In genomic region chr2:106758885-106759559, GRCh38 we compare ENCODE assay signal across 22 cellular contexts.
"Had no signal": no experiment of that assay in that cellular context is flagged by ENCODE, and none has a peak within 500 bp of the region (broad histone marks: within the 10 kb centered on the region; RNA-seq: fewer than 3 reads in every experiment).

No MANE protein-coding gene starts in this region.

- H3K27ac Mint-ChIP-seq: activated CD4-positive, alpha-beta memory T cell treated with anti-CD3 and anti-CD28 coated beads, Interleukin-2, amount 10 ng/mL, durations not matched to agents 7 days and 5 days; activated CD8-positive, alpha-beta memory T cell treated with anti-CD3 and anti-CD28 coated beads, Interleukin-2, amount 10 ng/mL, durations not matched to agents 7 days and 5 days; activated naive CD8-positive, alpha-beta T cell treated with anti-CD3 and anti-CD28 coated beads, Interleukin-2, amount 10 ng/mL, durations not matched to agents 7 days and 5 days; mesothelial cell of epicardium; natural killer cell treated with Interleukin-12 subunit alpha and Interleukin-12 subunit beta and Interleukin-15 and Interleukin-18, amount 100 ng/mL, for 72 hours; stimulated activated naive CD8-positive, alpha-beta T cell treated with anti-CD3 and anti-CD28 coated beads, Interleukin-15, amount 100 ng/mL, for 72 hours; T-cell had no signal

- H3K27ac ChIP-seq: brain microvascular endothelial cell, hepatocyte, upper lobe of left lung had no signal

- H3K36me3 Mint-ChIP-seq: activated CD8-positive, alpha-beta memory T cell treated with anti-CD3 and anti-CD28 coated beads, Interleukin-2, amount 10 ng/mL, durations not matched to agents 7 days and 5 days; activated naive CD8-positive, alpha-beta T cell treated with anti-CD3 and anti-CD28 coated beads, Interleukin-2, amount 10 ng/mL, durations not matched to agents 7 days and 5 days; mesothelial cell of epicardium; natural killer cell treated with Interleukin-12 subunit alpha and Interleukin-12 subunit beta and Interleukin-15 and Interleukin-18, amount 100 ng/mL, for 72 hours; T-cell had no signal

- H3K9me3 ChIP-seq: upper lobe of left lung had no signal

- H2AFZ ChIP-seq: hepatocyte had no signal

- H3K4me3 ChIP-seq: hepatocyte, upper lobe of left lung had no signal

- H3K4me1 Mint-ChIP-seq: activated CD4-positive, alpha-beta memory T cell treated with anti-CD3 and anti-CD28 coated beads, Interleukin-2, amount 10 ng/mL, durations not matched to agents 7 days and 5 days; activated CD8-positive, alpha-beta memory T cell treated with anti-CD3 and anti-CD28 coated beads, Interleukin-2, amount 10 ng/mL, durations not matched to agents 7 days and 5 days; activated naive CD8-positive, alpha-beta T cell treated with anti-CD3 and anti-CD28 coated beads, Interleukin-2, amount 10 ng/mL, durations not matched to agents 7 days and 5 days; central memory CD8-positive, alpha-beta T cell; stimulated activated naive CD8-positive, alpha-beta T cell treated with anti-CD3 and anti-CD28 coated beads, Interleukin-15, amount 100 ng/mL, for 72 hours; T-cell had no signal

- H3K27me3 Mint-ChIP-seq: activated CD4-positive, alpha-beta memory T cell treated with anti-CD3 and anti-CD28 coated beads, Interleukin-2, amount 10 ng/mL, durations not matched to agents 7 days and 5 days; activated CD8-positive, alpha-beta memory T cell treated with anti-CD3 and anti-CD28 coated beads, Interleukin-2, amount 10 ng/mL, durations not matched to agents 7 days and 5 days; activated naive CD8-positive, alpha-beta T cell treated with anti-CD3 and anti-CD28 coated beads, Interleukin-2, amount 10 ng/mL, durations not matched to agents 7 days and 5 days; central memory CD8-positive, alpha-beta T cell; natural killer cell treated with Interleukin-12 subunit alpha and Interleukin-12 subunit beta and Interleukin-15 and Interleukin-18, amount 100 ng/mL, for 72 hours had no signal

- H3K79me2 ChIP-seq: hepatocyte had no signal

- FAIRE-seq: small intestine had no signal

- H3K4me1 ChIP-seq: upper lobe of left lung had no signal

- DNase-seq: activated CD4-positive, alpha-beta memory T cell treated with anti-CD3 and anti-CD28 coated beads, Interleukin-2, amount 10 ng/mL, durations not matched to agents 7 days and 5 days; activated CD4-positive, alpha-beta T cell treated with anti-CD3 and anti-CD28 coated beads for 48 hours; activated CD4-positive, CD25-positive, alpha-beta regulatory T cell; activated CD8-positive, alpha-beta memory T cell treated with anti-CD3 and anti-CD28 coated beads, Interleukin-2, amount 10 ng/mL, durations not matched to agents 7 days and 5 days; activated naive CD4-positive, alpha-beta T cell treated with Interleukin-2 at 50 U/mL for 16 hours; activated naive CD8-positive, alpha-beta T cell treated with anti-CD3 and anti-CD28 coated beads, Interleukin-2, amount 10 ng/mL, durations not matched to agents 7 days and 5 days; amygdala; brain microvascular endothelial cell; cortex of kidney; small intestine; stimulated activated CD4-positive, alpha-beta T cell treated with anti-CD3 and anti-CD28 coated beads, Interleukin-15, amount 100 ng/mL, for 24 hours; stimulated activated CD4-positive, alpha-beta T cell treated with anti-CD3 and anti-CD28 coated beads, Interleukin-2, amount 100 ng/mL, for 48 hours; stimulated activated naive CD8-positive, alpha-beta T cell treated with anti-CD3 and anti-CD28 coated beads, Interleukin-15, amount 100 ng/mL, for 72 hours; T-cell; T1000; upper lobe of left lung had no signal

- H3K27me3 ChIP-seq: brain microvascular endothelial cell, hepatocyte, upper lobe of left lung had no signal

- H3K4me2 ChIP-seq: hepatocyte had no signal

- H3K36me3 ChIP-seq: brain microvascular endothelial cell, upper lobe of left lung had no signal

- H3K9me3 Mint-ChIP-seq: activated CD4-positive, alpha-beta memory T cell treated with anti-CD3 and anti-CD28 coated beads, Interleukin-2, amount 10 ng/mL, durations not matched to agents 7 days and 5 days; activated naive CD8-positive, alpha-beta T cell treated with anti-CD3 and anti-CD28 coated beads, Interleukin-2, amount 10 ng/mL, durations not matched to agents 7 days and 5 days; central memory CD8-positive, alpha-beta T cell; stimulated activated naive CD8-positive, alpha-beta T cell treated with anti-CD3 and anti-CD28 coated beads, Interleukin-15, amount 100 ng/mL, for 72 hours; T-cell had no signal

- H3K4me3 Mint-ChIP-seq: activated CD4-positive, alpha-beta memory T cell treated with anti-CD3 and anti-CD28 coated beads, Interleukin-2, amount 10 ng/mL, durations not matched to agents 7 days and 5 days; activated CD8-positive, alpha-beta memory T cell treated with anti-CD3 and anti-CD28 coated beads, Interleukin-2, amount 10 ng/mL, durations not matched to agents 7 days and 5 days; activated naive CD8-positive, alpha-beta T cell treated with anti-CD3 and anti-CD28 coated beads, Interleukin-2, amount 10 ng/mL, durations not matched to agents 7 days and 5 days; central memory CD8-positive, alpha-beta T cell; mesothelial cell of epicardium; natural killer cell treated with Interleukin-12 subunit alpha and Interleukin-12 subunit beta and Interleukin-15 and Interleukin-18, amount 100 ng/mL, for 72 hours; stimulated activated naive CD8-positive, alpha-beta T cell treated with anti-CD3 and anti-CD28 coated beads, Interleukin-15, amount 100 ng/mL, for 72 hours; T-cell had no signal

- ATAC-seq: activated CD8-positive, alpha-beta memory T cell treated with anti-CD3 and anti-CD28 coated beads, Interleukin-2, amount 10 ng/mL, durations not matched to agents 7 days and 5 days; esophagus mucosa; natural killer cell treated with Interleukin-12 subunit alpha and Interleukin-12 subunit beta and Interleukin-15 and Interleukin-18, amount 100 ng/mL, for 72 hours; SK-N-SH treated with all-trans-retinoic acid at 6 μM for 48 hours; stimulated activated naive CD8-positive, alpha-beta T cell treated with anti-CD3 and anti-CD28 coated beads, Interleukin-15, amount 100 ng/mL, for 72 hours; T-cell had no signal
